In genomic region chr20:50315811-50316551, GRCh38 we compare ENCODE assay signal across 17 cellular contexts.
DNase-seq lines count a peak whose midpoint lies in the region; ATAC-seq and TF ChIP-seq lines count a peak whose summit lies in the region.
"Had no signal": no experiment of that assay in that cellular context is flagged by ENCODE, and none has a peak within 500 bp of the region (broad histone marks: within the 10 kb centered on the region; RNA-seq: fewer than 3 reads in every experiment).

No MANE protein-coding gene starts in this region.

- H3K36me3 ChIP-seq in IMR-90 (ENCODE audit: control insufficient read depth, insufficient read depth, low read length) = no peaks in the 10 kb centered on the region
- no peaks in the 10 kb centered on the region for H3K36me3 ChIP-seq in right atrium auricular region
- H3K36me3 ChIP-seq: MG63 had no signal

- H3K27me3 Mint-ChIP-seq in progenitor cell of endocrine pancreas = peaks cover 21% of the 10 kb centered on the region
- H3K27me3 Mint-ChIP-seq in activated CD4-positive, alpha-beta memory T cell treated with anti-CD3 and anti-CD28 coated beads, Interleukin-2, amount 10 ng/mL, durations not matched to agents 7 days and 5 days = peaks cover 47% of the 10 kb centered on the region

- no peaks in the 10 kb centered on the region for H3K27me3 ChIP-seq in IMR-90 (ENCODE audit: control insufficient read depth, insufficient read depth, low read length)
- H3K27me3 ChIP-seq in right atrium auricular region = no peaks in the 10 kb centered on the region
- H3K27me3 ChIP-seq: MG63 had no signal

- H2AK5ac ChIP-seq in IMR-90 (ENCODE audit: low read depth, low read length) = peak overlapping the region; percentile 75; the same call in 1 of the 2 replicates

- peak overlapping the region; percentile 59; the same call in 1 of the 2 replicates for H2BK120ac ChIP-seq in IMR-90 (ENCODE audit: low read depth, low read length)

- H3K4me1 Mint-ChIP-seq in progenitor cell of endocrine pancreas (ENCODE audit: low read depth) = peaks cover 4% of the 10 kb centered on the region
- peaks cover under 1% of the 10 kb centered on the region for H3K4me1 Mint-ChIP-seq in activated CD4-positive, alpha-beta memory T cell treated with anti-CD3 and anti-CD28 coated beads, Interleukin-2, amount 10 ng/mL, durations not matched to agents 7 days and 5 days
- H3K4me1 Mint-ChIP-seq: CD4-positive, CD25-positive, alpha-beta regulatory T cell had no signal

- no peaks in the 10 kb centered on the region for H4K20me1 ChIP-seq in IMR-90 (ENCODE audit: insufficient read depth, low read length)

- intact Hi-C loops in IMR-90 (cut with micrococcal nuclease) = no loop called here

- BruUV-seq in IMR-90 (replicated peaks; lab: Mats Ljungman, UMichigan) = no TSS peak

- H3K36me3 Mint-ChIP-seq in progenitor cell of endocrine pancreas (ENCODE audit: insufficient read depth) = no peaks in the 10 kb centered on the region
- peaks cover 2% of the 10 kb centered on the region for H3K36me3 Mint-ChIP-seq in activated CD4-positive, alpha-beta memory T cell treated with anti-CD3 and anti-CD28 coated beads, Interleukin-2, amount 10 ng/mL, durations not matched to agents 7 days and 5 days (ENCODE audit: low read depth)
- H3K36me3 Mint-ChIP-seq: CD4-positive, CD25-positive, alpha-beta regulatory T cell had no signal

- WGBS in IMR-90 (ENCODE audit: extremely low coverage in 2 of 2, insufficient read length in 1 of 2), 2 experiments = no CpG with 5 or more reads among the region's 1 CpG

- no peak for TF ChIP-seq CTCF in IMR-90 (conservative IDR thresholded peaks at IDR 0.05; ENCODE audit: low read depth, low read length)
- no peak for TF ChIP-seq CTCF in coronary artery (IDR thresholded peaks at IDR 0.05)
- no peak for TF ChIP-seq CTCF in right atrium auricular region (IDR thresholded peaks at IDR 0.05)
- TF ChIP-seq CTCF in progenitor cell of endocrine pancreas (IDR thresholded peaks at IDR 0.05; ENCODE audit: unreplicated experiment) = no peak

- H3K23ac ChIP-seq in IMR-90 (ENCODE audit: low read depth, low read length) = peak overlapping the region; percentile 46; the same call in 1 of the 2 replicates

- peak overlapping the region; percentile 8; the same call in 1 of the 2 replicates for H4K91ac ChIP-seq in IMR-90 (ENCODE audit: insufficient read depth, low read depth, low read length)

- no peak overlapping the region for H3K4me2 ChIP-seq in IMR-90 (ENCODE audit: low read depth, low read length)

- in situ Hi-C loops in IMR-90 (cut with MboI; ENCODE audit: low sequenced_read_pairs) = no loop called here

- H3K4me3 ChIP-seq in IMR-90 (ENCODE audit: insufficient read depth, low read depth, low read length) (no peak overlapping the region), coronary artery (no peak overlapping the region), right atrium auricular region (no peak overlapping the region)
- H3K4me3 ChIP-seq: MG63 had no signal

- H2BK15ac ChIP-seq in IMR-90 (ENCODE audit: low read depth, low read length) = peak overlapping the region; percentile 74; the same call in 1 of the 3 replicates

- H3K4me1 ChIP-seq in IMR-90 (ENCODE audit: control insufficient read depth, insufficient read depth, low read length) (peaks cover 22% of the 10 kb centered on the region), right atrium auricular region (peaks cover 0 to 27% of the 10 kb centered on the region in 2 donors)

- no peak overlapping the region for H3K56ac ChIP-seq in IMR-90 (ENCODE audit: extremely low read depth, insufficient read depth, low read length)

- H3K4me3 Mint-ChIP-seq in progenitor cell of endocrine pancreas (ENCODE audit: low read depth) = no peak overlapping the region
- no peak overlapping the region for H3K4me3 Mint-ChIP-seq in activated CD4-positive, alpha-beta memory T cell treated with anti-CD3 and anti-CD28 coated beads, Interleukin-2, amount 10 ng/mL, durations not matched to agents 7 days and 5 days

- DNase-seq in IMR-90 (no peak), coronary artery (ENCODE audit: low spot score) (peak; percentile 62), right atrium auricular region (ENCODE audit: low spot score) (no peak), progenitor cell of endocrine pancreas (ENCODE audit: low spot score, unreplicated experiment) (no peak), D341Med (ENCODE audit: low spot score) (no peak)
- no peak for DNase-seq in activated CD4-positive, alpha-beta memory T cell treated with anti-CD3 and anti-CD28 coated beads, Interleukin-2, amount 10 ng/mL, durations not matched to agents 7 days and 5 days
- DNase-seq in stimulated activated CD4-positive, alpha-beta T cell treated with anti-CD3 and anti-CD28 coated beads, Interleukin-4, amount 100 ng/mL, for 24 hours = no peak
- DNase-seq: ACHN; CD4-positive, CD25-positive, alpha-beta regulatory T cell; KG1; MG63; NCI-H1092 treated with DMSO at 0.1 percent for 48 hours; NCI-H187; NCI-H2171; NCI-H774; SHP77 treated with DMSO at 0.1 percent for 48 hours had no signal

- peak overlapping the region; percentile 46 for H3K4ac ChIP-seq in IMR-90 (ENCODE audit: low read depth, low read length)

- H3K9me3 ChIP-seq in IMR-90 (ENCODE audit: control insufficient read depth, insufficient read depth, low read length) (no peaks in the 10 kb centered on the region), right atrium auricular region (no peaks in the 10 kb centered on the region)
- H3K9me3 ChIP-seq: MG63 had no signal

- no peak overlapping the region for H3K9ac ChIP-seq in IMR-90 (ENCODE audit: low read depth, low read length)

- peaks cover 37% of the 10 kb centered on the region for H3K9me1 ChIP-seq in IMR-90 (ENCODE audit: insufficient read depth, low read length)

- TF ChIP-seq POLR2A in IMR-90 (IDR thresholded peaks at IDR 0.05; ENCODE audit: low read depth, low read length) = no peak

- dilution Hi-C loops in IMR-90 (cut with HindIII; ENCODE audit: low sequenced_read_pairs, unreplicated experiment) = no loop called here

- H2AK9ac ChIP-seq in IMR-90 (replicated peaks; ENCODE audit: low read depth, low read length, poor library complexity) = no peak overlapping the region

- POLR2A ChIA-PET in IMR-90 (lab: Charles Lee; ENCODE audit: unreplicated experiment) = no interaction called here
- POLR2A ChIA-PET in activated CD4-positive, alpha-beta memory T cell treated with anti-CD3 and anti-CD28 coated beads, Interleukin-2, amount 10 ng/mL, durations not matched to agents 7 days and 5 days (lab: Charles Lee) = no interaction called here

- H3K18ac ChIP-seq in IMR-90 (ENCODE audit: low read depth, low read length) = no peak overlapping the region

- peak overlapping the region; percentile 41 for H2BK20ac ChIP-seq in IMR-90 (ENCODE audit: low read depth, low read length)

- peak overlapping the region; percentile 25 for H3K27ac Mint-ChIP-seq in progenitor cell of endocrine pancreas
- H3K27ac Mint-ChIP-seq in activated CD4-positive, alpha-beta memory T cell treated with anti-CD3 and anti-CD28 coated beads, Interleukin-2, amount 10 ng/mL, durations not matched to agents 7 days and 5 days = no peak overlapping the region
- H3K27ac Mint-ChIP-seq: CD4-positive, CD25-positive, alpha-beta regulatory T cell had no signal

- no peak overlapping the region for H2BK5ac ChIP-seq in IMR-90 (ENCODE audit: low read depth, low read length, poor library complexity, severe bottlenecking)

- H3K14ac ChIP-seq in IMR-90 (replicated peaks; ENCODE audit: low read depth, low read length) = peak overlapping the region; percentile 77

- peaks cover 5% of the 10 kb centered on the region for H3K9me3 Mint-ChIP-seq in progenitor cell of endocrine pancreas (ENCODE audit: low read depth)
- no peaks in the 10 kb centered on the region for H3K9me3 Mint-ChIP-seq in activated CD4-positive, alpha-beta memory T cell treated with anti-CD3 and anti-CD28 coated beads, Interleukin-2, amount 10 ng/mL, durations not matched to agents 7 days and 5 days

- TF ChIP-seq RAD21 in IMR-90 (IDR thresholded peaks at IDR 0.05; ENCODE audit: low read length) = no peak

- CTCF ChIA-PET in IMR-90 (lab: Yijun Ruan, JAX) = no interaction called here
- CTCF ChIA-PET in activated CD4-positive, alpha-beta memory T cell treated with anti-CD3 and anti-CD28 coated beads, Interleukin-2, amount 10 ng/mL, durations not matched to agents 7 days and 5 days (lab: Charles Lee) = interaction anchor here (0.6 to 0.7 kb wide), 2 partner anchors 248 to 1395 kb away, joined by 4 read pairs; no protein-coding TSS in a partner anchor

- no peak overlapping the region for H4K5ac ChIP-seq in IMR-90 (ENCODE audit: low read depth, low read length)

- peaks cover 0 to 27% of the 10 kb centered on the region in 2 experiments; a peak in 2 of 4 replicates for H3K79me1 ChIP-seq in IMR-90 (ENCODE audit: low read depth in 1 of 2, low read length in 2 of 2)

- H3K27ac ChIP-seq in IMR-90 (ENCODE audit: insufficient read depth, low read length) (no peak overlapping the region), coronary artery (peak overlapping the region; percentile 30 to 65), right atrium auricular region (peak overlapping the region; percentile 13 to 57)

- H2AFZ ChIP-seq in IMR-90 (replicated peaks; ENCODE audit: low read length, poor library complexity) = peak overlapping the region; percentile 63

- ATAC-seq in IMR-90 (ENCODE audit: low read depth) (no peak), GM19463 (IDR thresholded peaks at IDR 0.05; ENCODE audit: unreplicated experiment) (no peak)

- peak overlapping the region in 1 of 2 experiments; percentile 12; a peak in 1 of 4 replicates for H4K8ac ChIP-seq in IMR-90 (ENCODE audit: low read depth in 2 of 2, low read length in 2 of 2)

TF ChIP-seq in IMR-90, 13 proteins besides CTCF, POLR2A, EP300 and RAD21 (continues in another document):
- no peak for TF ChIP-seq ELK1 (IDR thresholded peaks at IDR 0.05; ENCODE audit: borderline replicate concordance, low read depth, low read length)
- no peak for TF ChIP-seq MAFK (IDR thresholded peaks at IDR 0.05; ENCODE audit: low read depth, low read length)
- TF ChIP-seq SMC3 (IDR thresholded peaks at IDR 0.05; ENCODE audit: low read depth, low read length) = no peak
- TF ChIP-seq USF2 (IDR thresholded peaks at IDR 0.05; ENCODE audit: low read depth, low read length) = no peak
